11 cellular contexts compared by ENCODE assay signal in the genomic region with DNA sequence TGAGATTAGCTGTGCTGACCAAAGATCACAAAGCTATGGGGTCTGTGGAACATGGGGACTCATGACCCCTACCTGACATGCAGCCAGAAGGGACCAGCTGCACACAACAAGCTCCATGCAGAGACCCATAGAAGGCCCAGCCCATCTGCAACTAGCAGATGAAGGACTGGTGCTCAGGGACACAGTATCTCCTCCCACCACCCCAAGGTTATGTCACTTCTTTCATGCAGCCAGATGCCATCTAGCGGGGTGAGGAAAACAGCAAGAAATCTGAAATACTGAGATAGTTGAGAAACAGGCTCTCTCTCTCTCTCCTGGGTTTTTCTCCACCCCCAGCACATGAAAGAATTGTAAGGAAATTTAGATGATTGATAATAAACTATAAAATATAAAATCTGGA.
DNase-seq lines count a peak whose midpoint lies in the region; ATAC-seq and TF ChIP-seq lines count a peak whose summit lies in the region.
"Had no signal": no experiment of that assay in that cellular context is flagged by ENCODE, and none has a peak within 500 bp of the region (broad histone marks: within the 10 kb centered on the region; RNA-seq: fewer than 3 reads in every experiment).

No MANE protein-coding gene starts in this region.

- H3K4me1 ChIP-seq in body of pancreas (peaks cover 16% of the 10 kb centered on the region), neuronal stem cell (ENCODE audit: control insufficient read depth in 2 of 2, insufficient read depth in 1 of 2, low read depth in 1 of 2, low read length in 2 of 2) (peaks cover 0 to 4% of the 10 kb centered on the region in 2 donors)
- H3K4me1 ChIP-seq: uterus had no signal

- CTCF ChIA-PET in WTC11 (lab: Charles Lee): interaction anchor here (0.9 to 3.4 kb wide), 3 partner anchors 35 to 272 kb away, joined by 3 to 39 read pairs (median 3); a partner anchor contains a TSS

- H3K27ac ChIP-seq in body of pancreas: peak overlapping the region in 1 of 4 donors; percentile 55
- H3K27ac ChIP-seq in neuronal stem cell (replicated peaks; ENCODE audit: low read length): no peak overlapping the region
- H3K27ac ChIP-seq: uterus had no signal

- H3K4me1 Mint-ChIP-seq in WTC11: peaks cover 42% of the 10 kb centered on the region

- TF ChIP-seq POLR2A in body of pancreas (IDR thresholded peaks at IDR 0.05): no peak

- peak; percentile 47 for TF ChIP-seq CTCF in LNCaP clone FGC (IDR thresholded peaks at IDR 0.05; ENCODE audit: control insufficient read depth, extremely low read depth, insufficient read depth)
- peak in 1 of 7 experiments; percentile 31 for TF ChIP-seq CTCF in body of pancreas (IDR thresholded peaks at IDR 0.05)
- TF ChIP-seq CTCF in WTC11 (IDR thresholded peaks at IDR 0.05): no peak; the same call in 1 of the 2 replicates

- no peak overlapping the region for H4K8ac ChIP-seq in neuronal stem cell (ENCODE audit: low read depth, low read length)

- intact Hi-C loops in body of pancreas (cut with DNase I): loop anchor here (5.0 kb wide), 1 partner anchor 331 kb away; no protein-coding TSS in a partner anchor

- no peak overlapping the region for H3K9ac ChIP-seq in neuronal stem cell (ENCODE audit: low read depth, low read length, poor library complexity)

- no peak overlapping the region for H2BK120ac ChIP-seq in neuronal stem cell (ENCODE audit: low read depth, low read length)

- H3K9me3 ChIP-seq in body of pancreas (no peaks in the 10 kb centered on the region), neuronal stem cell (replicated peaks in 1 of 2; ENCODE audit: control insufficient read depth in 2 of 2, insufficient read depth in 1 of 2, low read depth in 1 of 2, low read length in 2 of 2) (peaks cover 2% of the 10 kb centered on the region in 2 donors)

- no peaks in the 10 kb centered on the region for H3K79me1 ChIP-seq in neuronal stem cell (ENCODE audit: low read depth, low read length)

- peak overlapping the region; percentile 82 for H2BK15ac ChIP-seq in neuronal stem cell (ENCODE audit: low read length)

- peak; percentile 38 for ATAC-seq in body of pancreas
- ATAC-seq in WTC11: no peak
- ATAC-seq in GM18870 (IDR thresholded peaks at IDR 0.05; ENCODE audit: unreplicated experiment): no peak

- no peak overlapping the region for H3K23ac ChIP-seq in neuronal stem cell (ENCODE audit: low read depth, low read length, poor library complexity)

- no peak overlapping the region for H3K27ac Mint-ChIP-seq in WTC11
- H3K27ac Mint-ChIP-seq: B cell had no signal

- peak overlapping the region; percentile 9 for H3K18ac ChIP-seq in neuronal stem cell (ENCODE audit: low read length)

- no peaks in the 10 kb centered on the region for H3K36me3 ChIP-seq in body of pancreas (replicated peaks in 1 of 2; ENCODE audit: insufficient read depth in 1 of 2, low read depth in 2 of 2)
- H3K36me3 ChIP-seq in neuronal stem cell (replicated peaks in 1 of 2; ENCODE audit: control insufficient read depth in 2 of 2, insufficient read depth in 2 of 2, low read length in 2 of 2): no peaks in the 10 kb centered on the region
- H3K36me3 ChIP-seq: uterus had no signal

- POLR2A ChIA-PET in WTC11 (lab: Charles Lee): interaction anchor here (0.5 kb wide), 1 partner anchor 68 kb away, joined by 5 read pairs; no protein-coding TSS in a partner anchor

- H3K4me2 ChIP-seq in neuronal stem cell (ENCODE audit: insufficient read depth, low read length, poor library complexity, severe bottlenecking): no peak overlapping the region

- H2AK5ac ChIP-seq in neuronal stem cell (ENCODE audit: low read depth, low read length): peak overlapping the region; percentile 73

- H2AFZ ChIP-seq in neuronal stem cell (ENCODE audit: low read length): no peak overlapping the region

- no peak overlapping the region for H4K91ac ChIP-seq in neuronal stem cell (ENCODE audit: low read depth, low read length, poor library complexity)

- H3K36me3 Mint-ChIP-seq in WTC11: peaks cover 7% of the 10 kb centered on the region

- DNase-seq in NCI-H2081 (lab: John Stamatoyannopoulos, UW) (peak; percentile 18 to 33), NCI-H2081 treated with DMSO at 0.1 percent for 48 hours (lab: John Stamatoyannopoulos, UW) (no peak), LNCaP clone FGC (ENCODE audit: low read depth) (peak; percentile 3), body of pancreas (peak; percentile 28 to 53 (median 34)), neuronal stem cell (ENCODE audit: low spot score) (no peak), anterior cingulate cortex (lab: John Stamatoyannopoulos, UW) (no peak), WTC11 (ENCODE audit: low spot score) (no peak)
- DNase-seq: activated naive CD4-positive, alpha-beta T cell treated with Interleukin-2 at 50 U/mL for 16 hours had no signal

- peaks cover 24% of the 10 kb centered on the region for H3K9me3 Mint-ChIP-seq in WTC11

- no peak overlapping the region for H3K4me3 Mint-ChIP-seq in WTC11

- H3K27me3 Mint-ChIP-seq in WTC11 (ENCODE audit: low read depth): no peaks in the 10 kb centered on the region

- no peak overlapping the region for H2BK5ac ChIP-seq in neuronal stem cell (ENCODE audit: low read length)

- no peak overlapping the region for H2BK12ac ChIP-seq in neuronal stem cell (ENCODE audit: low read length)

- peak overlapping the region; percentile 58 for H3K4ac ChIP-seq in neuronal stem cell (ENCODE audit: low read length)

- H3K27me3 ChIP-seq in body of pancreas (no peaks in the 10 kb centered on the region), neuronal stem cell (ENCODE audit: control insufficient read depth in 3 of 3, insufficient read depth in 3 of 3, low read depth in 1 of 3, low read length in 3 of 3) (peaks cover 0 to 18% (median 0%) of the 10 kb centered on the region in 3 experiments)
- H3K27me3 ChIP-seq: uterus had no signal

- H3K4me3 ChIP-seq in LNCaP clone FGC (ENCODE audit: low read depth, low read length): no peak overlapping the region
- H3K4me3 ChIP-seq in body of pancreas: no peak overlapping the region
- H3K4me3 ChIP-seq in neuronal stem cell (ENCODE audit: low read length in 2 of 2): no peak overlapping the region

- WGBS in body of pancreas, 2 donors: 13 to 30% methylated on average over 1 of the region's 1 CpG
- WGBS in neuronal stem cell (ENCODE audit: extremely low coverage in 2 of 2, insufficient read length in 2 of 2, insufficient replicate concordance in 1 of 2), 2 donors: no CpG with 5 or more reads among the region's 1 CpG

- no peak overlapping the region for H3K14ac ChIP-seq in neuronal stem cell (ENCODE audit: low read length)

TF ChIP-seq in WTC11, 78 proteins besides CTCF, POLR2A, EP300 and RAD21:
- TF ChIP-seq HMGA2 (CRISPR knock-in tag; IDR thresholded peaks at IDR 0.05): no peak
- no peak for TF ChIP-seq TEAD4 (CRISPR knock-in tag; IDR thresholded peaks at IDR 0.05)
- no peak for TF ChIP-seq FOXJ3 (CRISPR knock-in tag; IDR thresholded peaks at IDR 0.05; ENCODE audit: borderline replicate concordance)
- no peak for TF ChIP-seq ZNF317 (CRISPR knock-in tag; IDR thresholded peaks at IDR 0.05; ENCODE audit: borderline replicate concordance, low read depth)
- no peak for TF ChIP-seq GRHL2 (CRISPR knock-in tag; IDR thresholded peaks at IDR 0.05; ENCODE audit: insufficient replicate concordance, severe bottlenecking)
- TF ChIP-seq JAZF1 (CRISPR knock-in tag; IDR thresholded peaks at IDR 0.05): no peak
- TF ChIP-seq ESRRA (CRISPR knock-in tag; IDR thresholded peaks at IDR 0.05; ENCODE audit: borderline replicate concordance): no peak
- TF ChIP-seq OVOL2 (CRISPR knock-in tag; IDR thresholded peaks at IDR 0.05; ENCODE audit: borderline replicate concordance): no peak
- TF ChIP-seq SMAD3 (CRISPR knock-in tag; IDR thresholded peaks at IDR 0.05; ENCODE audit: borderline replicate concordance): no peak
- TF ChIP-seq, protein P1, sequence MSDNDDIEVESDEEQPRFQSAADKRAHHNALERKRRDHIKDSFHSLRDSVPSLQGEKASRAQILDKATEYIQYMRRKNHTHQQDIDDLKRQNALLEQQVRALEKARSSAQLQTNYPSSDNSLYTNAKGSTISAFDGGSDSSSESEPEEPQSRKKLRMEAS (CRISPR knock-in tag; IDR thresholded peaks at IDR 0.05): no peak
- TF ChIP-seq, protein P2, sequence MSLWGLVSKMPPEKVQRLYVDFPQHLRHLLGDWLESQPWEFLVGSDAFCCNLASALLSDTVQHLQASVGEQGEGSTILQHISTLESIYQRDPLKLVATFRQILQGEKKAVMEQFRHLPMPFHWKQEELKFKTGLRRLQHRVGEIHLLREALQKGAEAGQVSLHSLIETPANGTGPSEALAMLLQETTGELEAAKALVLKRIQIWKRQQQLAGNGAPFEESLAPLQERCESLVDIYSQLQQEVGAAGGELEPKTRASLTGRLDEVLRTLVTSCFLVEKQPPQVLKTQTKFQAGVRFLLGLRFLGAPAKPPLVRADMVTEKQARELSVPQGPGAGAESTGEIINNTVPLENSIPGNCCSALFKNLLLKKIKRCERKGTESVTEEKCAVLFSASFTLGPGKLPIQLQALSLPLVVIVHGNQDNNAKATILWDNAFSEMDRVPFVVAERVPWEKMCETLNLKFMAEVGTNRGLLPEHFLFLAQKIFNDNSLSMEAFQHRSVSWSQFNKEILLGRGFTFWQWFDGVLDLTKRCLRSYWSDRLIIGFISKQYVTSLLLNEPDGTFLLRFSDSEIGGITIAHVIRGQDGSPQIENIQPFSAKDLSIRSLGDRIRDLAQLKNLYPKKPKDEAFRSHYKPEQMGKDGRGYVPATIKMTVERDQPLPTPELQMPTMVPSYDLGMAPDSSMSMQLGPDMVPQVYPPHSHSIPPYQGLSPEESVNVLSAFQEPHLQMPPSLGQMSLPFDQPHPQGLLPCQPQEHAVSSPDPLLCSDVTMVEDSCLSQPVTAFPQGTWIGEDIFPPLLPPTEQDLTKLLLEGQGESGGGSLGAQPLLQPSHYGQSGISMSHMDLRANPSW (CRISPR knock-in tag; conservative IDR thresholded peaks at IDR 0.05; ENCODE audit: low read depth): no peak
- TF ChIP-seq, protein P3, sequence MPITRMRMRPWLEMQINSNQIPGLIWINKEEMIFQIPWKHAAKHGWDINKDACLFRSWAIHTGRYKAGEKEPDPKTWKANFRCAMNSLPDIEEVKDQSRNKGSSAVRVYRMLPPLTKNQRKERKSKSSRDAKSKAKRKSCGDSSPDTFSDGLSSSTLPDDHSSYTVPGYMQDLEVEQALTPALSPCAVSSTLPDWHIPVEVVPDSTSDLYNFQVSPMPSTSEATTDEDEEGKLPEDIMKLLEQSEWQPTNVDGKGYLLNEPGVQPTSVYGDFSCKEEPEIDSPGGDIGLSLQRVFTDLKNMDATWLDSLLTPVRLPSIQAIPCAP (CRISPR knock-in tag; IDR thresholded peaks at IDR 0.05): no peak
- TF ChIP-seq, protein P4, sequence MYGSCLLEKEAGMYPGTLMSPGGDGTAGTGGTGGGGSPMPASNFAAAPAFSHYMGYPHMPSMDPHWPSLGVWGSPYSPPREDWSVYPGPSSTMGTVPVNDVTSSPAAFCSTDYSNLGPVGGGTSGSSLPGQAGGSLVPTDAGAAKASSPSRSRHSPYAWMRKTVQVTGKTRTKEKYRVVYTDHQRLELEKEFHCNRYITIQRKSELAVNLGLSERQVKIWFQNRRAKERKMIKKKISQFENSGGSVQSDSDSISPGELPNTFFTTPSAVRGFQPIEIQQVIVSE (CRISPR knock-in tag; IDR thresholded peaks at IDR 0.05; ENCODE audit: borderline replicate concordance): no peak

Comparison
In these comparisons a context has a peak if more than half of its experiments do, and no peak if none do; other contexts are left out.
1. DNase-seq: peak in NCI-H2081 (2 of 2), LNCaP clone FGC (single experiment) and body of pancreas (4 of 4); none in NCI-H2081 treated with DMSO at 0.1 percent for 48 hours (single experiment), neuronal stem cell (single experiment), anterior cingulate cortex (0 of 58) and WTC11 (single experiment).